15 cellular contexts compared by ENCODE assay signal in genomic region chr11:15837901-15838489, GRCh38.
"Had no signal": no experiment of that assay in that cellular context is flagged by ENCODE, and none has a peak within 500 bp of the region (broad histone marks: within the 10 kb centered on the region; RNA-seq: fewer than 3 reads in every experiment).

No MANE protein-coding gene starts in this region.

- H3K4me1 ChIP-seq: tibial artery had no signal

- H3K4me3 ChIP-seq: left ventricle myocardium inferior, tibial artery had no signal

- DNase-seq: activated CD4-positive, alpha-beta memory T cell treated with anti-CD3 and anti-CD28 coated beads for 36 hours; activated CD4-positive, alpha-beta T cell treated with anti-CD3 and anti-CD28 coated beads for 36 hours; activated naive CD4-positive, alpha-beta T cell; activated naive CD8-positive, alpha-beta T cell treated with anti-CD3 and anti-CD28 coated beads for 36 hours; amygdala; foreskin melanocyte; glutamatergic neuron; left ventricle myocardium inferior; stimulated activated naive CD8-positive, alpha-beta T cell treated with anti-CD3 and anti-CD28 coated beads, Interleukin-15, Interleukin-2, amounts not matched to agents 100 U/mL and 50 U/mL, for 24 hours; substantia nigra; tibial artery had no signal

- H3K36me3 ChIP-seq: left ventricle myocardium inferior, tibial artery had no signal

- H3K27ac ChIP-seq: left ventricle myocardium inferior, tibial artery had no signal

- FAIRE-seq: keratinocyte, urothelium cell line had no signal

- H3K27me3 ChIP-seq: tibial artery had no signal

- ATAC-seq: activated CD4-positive, alpha-beta T cell treated with anti-CD3 and anti-CD28 coated beads for 36 hours; activated T-helper 17 cell treated with anti-CD3 and anti-CD28 coated beads, Interleukin-2, amount 50 U/mL, for 72 hours; stimulated activated naive CD8-positive, alpha-beta T cell treated with anti-CD3 and anti-CD28 coated beads, Interleukin-15, Interleukin-2, amounts not matched to agents 100 U/mL and 50 U/mL, for 24 hours; WTC11 had no signal

- H3K9me3 ChIP-seq: left ventricle myocardium inferior, tibial artery had no signal
